Comparison of ENCODE assay signal across 9 cellular contexts in genomic region chr4:5399790-5400421, GRCh38.
A peak's percentile ranks its signal among the peaks of the same experiment; 100 is the strongest.
DNase-seq lines count a peak whose midpoint lies in the region; ATAC-seq and TF ChIP-seq lines count a peak whose summit lies in the region.
"Had no signal": no experiment of that assay in that cellular context is flagged by ENCODE, and none has a peak within 500 bp of the region (broad histone marks: within the 10 kb centered on the region; RNA-seq: fewer than 3 reads in every experiment).

No MANE protein-coding gene starts in this region.

- H3K4me1 ChIP-seq in GM23338 (ENCODE audit: insufficient read depth), result no peaks in the 10 kb centered on the region

- H3K4me2 ChIP-seq in GM23338, result no peak overlapping the region

- H3K4me3 Mint-ChIP-seq in GM23338, result no peak overlapping the region
- H3K4me3 Mint-ChIP-seq in activated naive CD8-positive, alpha-beta T cell treated with anti-CD3 and anti-CD28 coated beads for 36 hours, result no peak overlapping the region
- H3K4me3 Mint-ChIP-seq: stimulated activated naive B cell treated with anti-CD40 and anti-IgM and Interleukin-4, amounts not matched to agents 10 μg/mL and 1 μg/mL and 100 μg/mL, for 72 hours had no signal

- no peaks in the 10 kb centered on the region for H4K20me1 ChIP-seq in GM23338 (replicated peaks; ENCODE audit: insufficient read depth)

- H3K9me3 Mint-ChIP-seq in GM23338, result peaks cover 19% of the 10 kb centered on the region
- H3K9me3 Mint-ChIP-seq in activated naive CD8-positive, alpha-beta T cell treated with anti-CD3 and anti-CD28 coated beads for 36 hours, result no peaks in the 10 kb centered on the region

- H3K27ac ChIP-seq in GM23338 (ENCODE audit: low read depth), result no peak overlapping the region

- no peak overlapping the region for H3K27ac Mint-ChIP-seq in GM23338
- no peak overlapping the region for H3K27ac Mint-ChIP-seq in activated naive CD8-positive, alpha-beta T cell treated with anti-CD3 and anti-CD28 coated beads for 36 hours
- H3K27ac Mint-ChIP-seq: stimulated activated naive B cell treated with anti-CD40 and anti-IgM and Interleukin-4, amounts not matched to agents 10 μg/mL and 1 μg/mL and 100 μg/mL, for 72 hours had no signal

- peak; percentile 76 to 77 for TF ChIP-seq CTCF in GM23338 (conservative IDR thresholded peaks at IDR 0.05; ENCODE audit: low read depth in 2 of 2)

- H3K27me3 ChIP-seq in GM23338 (ENCODE audit: insufficient read depth), result no peaks in the 10 kb centered on the region

- H3F3A ChIP-seq in GM23338 (replicated peaks; ENCODE audit: low read depth), result no peaks in the 10 kb centered on the region

- ATAC-seq in GM23338 (peak; percentile 94), GM18858 (IDR thresholded peaks at IDR 0.05; ENCODE audit: unreplicated experiment) (no peak), HG03139 (IDR thresholded peaks at IDR 0.05; ENCODE audit: unreplicated experiment) (no peak)

- peak; percentile 43 for DNase-seq in AG08396 (ENCODE audit: low spot score)
- DNase-seq in GM23338 (ENCODE audit: low spot score), result peak; percentile 76
- peak; percentile 19 for DNase-seq in SKM-1 (lab: John Stamatoyannopoulos, UW; ENCODE audit: unreplicated experiment)
- peak; percentile 80 for DNase-seq in iPS-NIHi11 (ENCODE audit: low spot score)
- DNase-seq in putamen (ENCODE audit: low spot score), result no peak
- DNase-seq in activated naive CD8-positive, alpha-beta T cell treated with anti-CD3 and anti-CD28 coated beads for 36 hours, result no peak
- DNase-seq: stimulated activated naive B cell treated with anti-CD40 and anti-IgM and Interleukin-4, amounts not matched to agents 10 μg/mL and 1 μg/mL and 100 μg/mL, for 72 hours had no signal

- H3K36me3 ChIP-seq in GM23338 (ENCODE audit: insufficient read depth), result no peaks in the 10 kb centered on the region

- H2AFZ ChIP-seq in GM23338, result no peak overlapping the region

- peaks cover 7% of the 10 kb centered on the region for H3K27me3 Mint-ChIP-seq in GM23338 (ENCODE audit: insufficient read depth, low read depth, poor library complexity)
- H3K27me3 Mint-ChIP-seq in activated naive CD8-positive, alpha-beta T cell treated with anti-CD3 and anti-CD28 coated beads for 36 hours, result no peaks in the 10 kb centered on the region

- H3K79me2 ChIP-seq in GM23338 (replicated peaks; ENCODE audit: insufficient read depth), result no peaks in the 10 kb centered on the region

- H3K4me1 Mint-ChIP-seq in GM23338, result peaks cover 3% of the 10 kb centered on the region; the same call in 2 of the 3 replicates
- H3K4me1 Mint-ChIP-seq in activated naive CD8-positive, alpha-beta T cell treated with anti-CD3 and anti-CD28 coated beads for 36 hours, result no peaks in the 10 kb centered on the region
- H3K4me1 Mint-ChIP-seq: stimulated activated naive B cell treated with anti-CD40 and anti-IgM and Interleukin-4, amounts not matched to agents 10 μg/mL and 1 μg/mL and 100 μg/mL, for 72 hours had no signal

- peaks cover 3% of the 10 kb centered on the region for H3K36me3 Mint-ChIP-seq in GM23338 (ENCODE audit: low read depth)
- H3K36me3 Mint-ChIP-seq in activated naive CD8-positive, alpha-beta T cell treated with anti-CD3 and anti-CD28 coated beads for 36 hours, result no peaks in the 10 kb centered on the region

- no peak overlapping the region for H3K4me3 ChIP-seq in GM23338

- no peaks in the 10 kb centered on the region for H3K9me2 ChIP-seq in GM23338 (ENCODE audit: insufficient read depth)

TF ChIP-seq in GM23338, 12 proteins besides CTCF, POLR2A, EP300 and RAD21 (continues in another document):
- TF ChIP-seq ZNF331 (CRISPR knock-in tag; IDR thresholded peaks at IDR 0.05; ENCODE audit: low read depth) (no peak), ETS1 (IDR thresholded peaks at IDR 0.05) (no peak), REST (IDR thresholded peaks at IDR 0.05; ENCODE audit: unreplicated experiment) (no peak), JUNB (IDR thresholded peaks at IDR 0.05; ENCODE audit: unreplicated experiment) (no peak), EZH2 (IDR thresholded peaks at IDR 0.05; ENCODE audit: low read depth, unreplicated experiment) (no peak), ZNF114 (CRISPR knock-in tag; IDR thresholded peaks at IDR 0.05) (no peak), NANOG (IDR thresholded peaks at IDR 0.05; ENCODE audit: borderline replicate concordance) (no peak), EZH2phosphoT487 (IDR thresholded peaks at IDR 0.05; ENCODE audit: unreplicated experiment) (no peak)

Comparison
In these comparisons a context has a peak if more than half of its experiments do, and no peak if none do; other contexts are left out.
1. DNase-seq: peak in AG08396 (single experiment), GM23338 (single experiment), SKM-1 (single experiment) and iPS-NIHi11 (single experiment); none in putamen (single experiment) and activated naive CD8-positive, alpha-beta T cell treated with anti-CD3 and anti-CD28 coated beads for 36 hours (single experiment).